1 cellular context compared by ENCODE assay signal in the genomic region with DNA sequence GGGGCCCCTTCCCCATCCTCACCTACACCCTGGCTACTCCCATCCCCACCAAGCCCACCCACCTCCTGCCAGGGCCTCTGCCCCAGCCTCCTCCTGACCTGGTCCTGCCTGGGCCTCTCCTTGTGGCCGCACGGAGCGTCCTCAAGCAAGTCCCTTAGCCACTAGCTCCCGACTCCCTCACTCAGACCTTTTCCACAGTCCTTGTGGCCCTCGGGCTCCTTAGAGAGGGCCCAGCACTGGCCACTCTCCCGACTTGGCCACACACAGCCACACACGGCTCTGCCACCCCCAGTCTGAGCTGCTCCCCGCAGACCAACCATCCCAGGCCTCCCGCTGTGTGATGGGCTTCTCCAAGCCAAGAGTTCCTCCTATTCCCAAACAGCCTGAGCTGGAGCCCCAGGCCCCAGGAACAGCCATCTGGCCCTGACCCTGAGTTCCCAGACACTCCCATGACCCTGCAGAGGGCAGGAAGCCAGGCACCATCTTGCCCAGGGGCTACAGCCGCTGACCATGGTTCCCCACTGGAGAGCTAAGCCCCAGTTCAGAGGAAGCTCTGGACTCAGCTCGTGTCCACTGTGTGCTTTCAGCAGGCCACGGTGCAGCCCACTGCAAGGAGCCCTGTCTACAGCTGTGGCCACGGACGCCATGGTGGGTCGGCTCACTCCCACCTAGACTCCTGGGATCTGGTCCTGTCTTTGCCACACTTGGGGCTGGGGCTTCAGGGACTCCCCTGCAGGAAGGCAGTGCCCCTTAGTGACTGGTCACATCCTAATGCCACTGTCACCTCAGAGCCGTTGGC.
TF ChIP-seq lines count a peak whose summit lies in the region.

No MANE protein-coding gene starts in this region.

TF ChIP-seq in K562, 482 proteins besides CTCF, POLR2A, EP300 and RAD21:
- TF ChIP-seq POLR2G (IDR thresholded peaks at IDR 0.05; ENCODE audit: low read depth, low read length) (peak; percentile 51; the same call in 1 of the 2 replicates), DIDO1 (tag; IDR thresholded peaks at IDR 0.05; ENCODE audit: low read depth) (no peak), EHMT2 (IDR thresholded peaks at IDR 0.05) (no peak), ZNF146 (CRISPR knock-in tag; IDR thresholded peaks at IDR 0.05; ENCODE audit: unreplicated experiment) (no peak), GTF2E2 (tag; IDR thresholded peaks at IDR 0.05) (no peak)
- TF ChIP-seq, protein P1, sequence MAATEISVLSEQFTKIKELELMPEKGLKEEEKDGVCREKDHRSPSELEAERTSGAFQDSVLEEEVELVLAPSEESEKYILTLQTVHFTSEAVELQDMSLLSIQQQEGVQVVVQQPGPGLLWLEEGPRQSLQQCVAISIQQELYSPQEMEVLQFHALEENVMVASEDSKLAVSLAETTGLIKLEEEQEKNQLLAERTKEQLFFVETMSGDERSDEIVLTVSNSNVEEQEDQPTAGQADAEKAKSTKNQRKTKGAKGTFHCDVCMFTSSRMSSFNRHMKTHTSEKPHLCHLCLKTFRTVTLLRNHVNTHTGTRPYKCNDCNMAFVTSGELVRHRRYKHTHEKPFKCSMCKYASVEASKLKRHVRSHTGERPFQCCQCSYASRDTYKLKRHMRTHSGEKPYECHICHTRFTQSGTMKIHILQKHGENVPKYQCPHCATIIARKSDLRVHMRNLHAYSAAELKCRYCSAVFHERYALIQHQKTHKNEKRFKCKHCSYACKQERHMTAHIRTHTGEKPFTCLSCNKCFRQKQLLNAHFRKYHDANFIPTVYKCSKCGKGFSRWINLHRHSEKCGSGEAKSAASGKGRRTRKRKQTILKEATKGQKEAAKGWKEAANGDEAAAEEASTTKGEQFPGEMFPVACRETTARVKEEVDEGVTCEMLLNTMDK (IDR thresholded peaks at IDR 0.05; ENCODE audit: borderline replicate concordance, insufficient read depth, low read depth, low read length, poor library complexity, severe bottlenecking) = no peak
